ENCODE assay signal across 27 cellular contexts in the genomic region with DNA sequence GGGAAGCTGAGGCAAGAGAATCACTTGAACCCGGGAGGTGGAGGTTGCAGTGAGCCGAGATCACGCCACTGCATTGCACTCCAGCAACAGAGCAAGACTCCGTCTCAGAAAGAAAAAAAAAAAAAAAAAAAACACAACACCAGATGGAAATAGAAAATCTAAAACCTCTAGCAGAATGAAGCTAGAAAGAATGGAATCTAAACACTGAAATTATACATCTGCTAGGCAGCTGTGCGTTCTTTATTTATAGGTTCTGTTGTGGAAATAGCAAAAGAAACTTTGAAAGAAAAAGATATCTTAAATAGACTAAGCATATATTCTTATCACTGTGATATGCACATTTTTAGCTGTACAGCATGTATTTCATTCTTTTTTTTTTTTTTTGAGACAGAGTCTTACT.
"Had no signal": no experiment of that assay in that cellular context is flagged by ENCODE, and none has a peak within 500 bp of the region (broad histone marks: within the 10 kb centered on the region; RNA-seq: fewer than 3 reads in every experiment).

No MANE protein-coding gene starts in this region.

- H3K27me3 ChIP-seq: ascending aorta, cardiac muscle cell, Peyer's patch, SJSA1 had no signal

- H3K9me3 ChIP-seq: ascending aorta, Peyer's patch, SJSA1, SK-N-SH had no signal

- H3K9ac ChIP-seq: SK-N-SH had no signal

- ATAC-seq: activated CD4-positive, alpha-beta T cell treated with anti-CD3 and anti-CD28 coated beads for 36 hours; activated CD4-positive, CD25-positive, alpha-beta regulatory T cell treated with anti-CD3 and anti-CD28 coated beads, Interleukin-2, amount 50 U/mL, for 24 hours; activated CD8-positive, alpha-beta T cell treated with anti-CD3 and anti-CD28 coated beads, Interleukin-2, amount 10 ng/mL, durations not matched to agents 7 days and 5 days; PC-3; WTC11 had no signal

- H3K27ac ChIP-seq: ascending aorta, cardiac muscle cell, Peyer's patch, SJSA1 had no signal

- H3K4me2 ChIP-seq: SK-N-SH had no signal

- H3K36me3 ChIP-seq: ascending aorta, cardiac muscle cell, Peyer's patch, SJSA1 had no signal

- H3K4me3 ChIP-seq: ascending aorta, cardiac muscle cell, Peyer's patch, SJSA1 had no signal

- DNase-seq: activated CD4-positive, alpha-beta T cell treated with anti-CD3 and anti-CD28 coated beads for 36 hours; activated CD4-positive, alpha-beta T cell treated with anti-CD3 and anti-CD28 coated beads, Interleukin-2, amount 10 ng/mL, durations not matched to agents 7 days and 5 days; activated CD4-positive, alpha-beta T cell treated with anti-CD3 and anti-CD28 coated beads, Interleukin-2, amount 50 U/mL, for 48 hours; activated CD8-positive, alpha-beta T cell treated with anti-CD3 and anti-CD28 coated beads, Interleukin-2, amount 10 ng/mL, durations not matched to agents 7 days and 5 days; activated gamma-delta T cell; activated naive CD4-positive, alpha-beta T cell treated with Interleukin-2 at 50 U/mL for 16 hours; activated naive CD8-positive, alpha-beta T cell treated with anti-CD3 and anti-CD28 coated beads, Interleukin-2, amount 10 ng/mL, durations not matched to agents 7 days and 5 days; activated T-cell treated with anti-CD3 and anti-CD28 coated beads, Interleukin-2, amount 50 U/mL, for 24 hours; amygdala; Karpas-422; KBM-7; NCI-H1105; NCI-H1417 treated with DMSO at 0.1 percent for 48 hours; NCI-H2029; NCI-H226; NCI-H524 treated with DMSO at 0.1 percent for 48 hours; NK-92 treated with Interleukin-12 subunit alpha and Interleukin-12 subunit beta, amount 100 ng/mL, for 24 hours; PC-3; Peyer's patch; RPMI8226; SHP77 treated with DMSO at 0.1 percent for 48 hours; SK-N-SH had no signal
